1 cellular context compared by ENCODE assay signal in genomic region chr19:11373166-11373884, GRCh38.
TF ChIP-seq lines count a peak whose summit lies in the region.

No MANE protein-coding gene starts in this region.

TF ChIP-seq in HEK293, 187 proteins besides CTCF, POLR2A, EP300 and RAD21 (continued from another document):
- TF ChIP-seq ZNF530 (tag by site-specific recombination; IDR thresholded peaks at IDR 0.05; ENCODE audit: low read depth) (no peak), ZNF624 (tag by site-specific recombination; IDR thresholded peaks at IDR 0.05) (no peak), SALL2 (tag by site-specific recombination; IDR thresholded peaks at IDR 0.05; ENCODE audit: borderline replicate concordance) (no peak), ZNF776 (tag by site-specific recombination; IDR thresholded peaks at IDR 0.05; ENCODE audit: borderline replicate concordance) (no peak), ZNF704 (tag by site-specific recombination; IDR thresholded peaks at IDR 0.05) (no peak), ZNF214 (tag by site-specific recombination; IDR thresholded peaks at IDR 0.05; ENCODE audit: borderline replicate concordance) (no peak), ZNF555 (tag by site-specific recombination; conservative IDR thresholded peaks at IDR 0.05) (no peak), ZNF239 (tag by site-specific recombination; IDR thresholded peaks at IDR 0.05) (no peak), GLI4 (tag by site-specific recombination; IDR thresholded peaks at IDR 0.05) (no peak), ZXDB (tag by site-specific recombination; IDR thresholded peaks at IDR 0.05) (no peak), EGR2 (tag by site-specific recombination; IDR thresholded peaks at IDR 0.05; ENCODE audit: low read depth) (peak; percentile 42; the same call in 1 of the 2 replicates)
- TF ChIP-seq, protein P1, sequence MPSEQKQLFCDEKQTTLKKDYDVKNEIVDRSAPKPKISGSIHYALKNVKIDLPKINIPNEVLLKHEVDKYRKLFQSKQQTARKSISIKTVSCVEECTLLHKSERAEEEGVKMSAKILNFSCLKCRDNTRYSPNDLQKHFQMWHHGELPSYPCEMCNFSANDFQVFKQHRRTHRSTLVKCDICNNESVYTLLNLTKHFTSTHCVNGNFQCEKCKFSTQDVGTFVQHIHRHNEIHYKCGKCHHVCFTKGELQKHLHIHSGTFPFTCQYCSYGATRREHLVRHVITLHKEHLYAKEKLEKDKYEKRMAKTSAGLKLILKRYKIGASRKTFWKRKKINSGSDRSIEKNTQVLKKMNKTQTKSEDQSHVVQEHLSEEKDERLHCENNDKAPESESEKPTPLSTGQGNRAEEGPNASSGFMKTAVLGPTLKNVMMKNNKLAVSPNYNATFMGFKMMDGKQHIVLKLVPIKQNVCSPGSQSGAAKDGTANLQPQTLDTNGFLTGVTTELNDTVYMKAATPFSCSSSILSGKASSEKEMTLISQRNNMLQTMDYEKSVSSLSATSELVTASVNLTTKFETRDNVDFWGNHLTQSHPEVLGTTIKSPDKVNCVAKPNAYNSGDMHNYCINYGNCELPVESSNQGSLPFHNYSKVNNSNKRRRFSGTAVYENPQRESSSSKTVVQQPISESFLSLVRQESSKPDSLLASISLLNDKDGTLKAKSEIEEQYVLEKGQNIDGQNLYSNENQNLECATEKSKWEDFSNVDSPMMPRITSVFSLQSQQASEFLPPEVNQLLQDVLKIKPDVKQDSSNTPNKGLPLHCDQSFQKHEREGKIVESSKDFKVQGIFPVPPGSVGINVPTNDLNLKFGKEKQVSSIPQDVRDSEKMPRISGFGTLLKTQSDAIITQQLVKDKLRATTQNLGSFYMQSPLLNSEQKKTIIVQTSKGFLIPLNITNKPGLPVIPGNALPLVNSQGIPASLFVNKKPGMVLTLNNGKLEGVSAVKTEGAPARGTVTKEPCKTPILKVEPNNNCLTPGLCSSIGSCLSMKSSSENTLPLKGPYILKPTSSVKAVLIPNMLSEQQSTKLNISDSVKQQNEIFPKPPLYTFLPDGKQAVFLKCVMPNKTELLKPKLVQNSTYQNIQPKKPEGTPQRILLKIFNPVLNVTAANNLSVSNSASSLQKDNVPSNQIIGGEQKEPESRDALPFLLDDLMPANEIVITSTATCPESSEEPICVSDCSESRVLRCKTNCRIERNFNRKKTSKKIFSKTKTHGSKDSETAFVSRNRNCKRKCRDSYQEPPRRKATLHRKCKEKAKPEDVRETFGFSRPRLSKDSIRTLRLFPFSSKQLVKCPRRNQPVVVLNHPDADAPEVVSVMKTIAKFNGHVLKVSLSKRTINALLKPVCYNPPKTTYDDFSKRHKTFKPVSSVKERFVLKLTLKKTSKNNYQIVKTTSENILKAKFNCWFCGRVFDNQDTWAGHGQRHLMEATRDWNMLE (tag by site-specific recombination; conservative IDR thresholded peaks at IDR 0.05; ENCODE audit: low read depth), result no peak
- TF ChIP-seq, protein P2, sequence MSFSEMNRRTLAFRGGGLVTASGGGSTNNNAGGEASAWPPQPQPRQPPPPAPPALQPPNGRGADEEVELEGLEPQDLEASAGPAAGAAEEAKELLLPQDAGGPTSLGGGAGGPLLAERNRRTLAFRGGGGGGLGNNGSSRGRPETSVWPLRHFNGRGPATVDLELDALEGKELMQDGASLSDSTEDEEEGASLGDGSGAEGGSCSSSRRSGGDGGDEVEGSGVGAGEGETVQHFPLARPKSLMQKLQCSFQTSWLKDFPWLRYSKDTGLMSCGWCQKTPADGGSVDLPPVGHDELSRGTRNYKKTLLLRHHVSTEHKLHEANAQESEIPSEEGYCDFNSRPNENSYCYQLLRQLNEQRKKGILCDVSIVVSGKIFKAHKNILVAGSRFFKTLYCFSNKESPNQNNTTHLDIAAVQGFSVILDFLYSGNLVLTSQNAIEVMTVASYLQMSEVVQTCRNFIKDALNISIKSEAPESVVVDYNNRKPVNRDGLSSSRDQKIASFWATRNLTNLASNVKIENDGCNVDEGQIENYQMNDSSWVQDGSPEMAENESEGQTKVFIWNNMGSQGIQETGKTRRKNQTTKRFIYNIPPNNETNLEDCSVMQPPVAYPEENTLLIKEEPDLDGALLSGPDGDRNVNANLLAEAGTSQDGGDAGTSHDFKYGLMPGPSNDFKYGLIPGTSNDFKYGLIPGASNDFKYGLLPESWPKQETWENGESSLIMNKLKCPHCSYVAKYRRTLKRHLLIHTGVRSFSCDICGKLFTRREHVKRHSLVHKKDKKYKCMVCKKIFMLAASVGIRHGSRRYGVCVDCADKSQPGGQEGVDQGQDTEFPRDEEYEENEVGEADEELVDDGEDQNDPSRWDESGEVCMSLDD (tag by site-specific recombination; IDR thresholded peaks at IDR 0.05), result no peak
